31 cellular contexts compared by ENCODE assay signal in genomic region chr16:24156777-24157176, GRCh38.
"Had no signal": no experiment of that assay in that cellular context is flagged by ENCODE, and none has a peak within 500 bp of the region (broad histone marks: within the 10 kb centered on the region; RNA-seq: fewer than 3 reads in every experiment).

No MANE protein-coding gene starts in this region.

- H3K9me3 Mint-ChIP-seq: activated B cell treated with CpG ODN at 0.5 μM for 24 hours; activated naive CD8-positive, alpha-beta T cell treated with anti-CD3 and anti-CD28 coated beads, Interleukin-2, amount 10 ng/mL, durations not matched to agents 7 days and 5 days; brain had no signal

- ATAC-seq: activated CD8-positive, alpha-beta memory T cell treated with anti-CD3 and anti-CD28 coated beads, Interleukin-2, amount 10 ng/mL, durations not matched to agents 7 days and 5 days; K562; Panc1 had no signal

- H3K27me3 Mint-ChIP-seq: activated B cell treated with CpG ODN at 0.5 μM for 24 hours; activated CD4-positive, alpha-beta memory T cell treated with anti-CD3 and anti-CD28 coated beads for 36 hours; activated CD8-positive, alpha-beta memory T cell treated with anti-CD3 and anti-CD28 coated beads, Interleukin-2, amount 10 ng/mL, durations not matched to agents 7 days and 5 days; activated naive CD8-positive, alpha-beta T cell treated with anti-CD3 and anti-CD28 coated beads, Interleukin-2, amount 10 ng/mL, durations not matched to agents 7 days and 5 days had no signal

- H3K4me3 Mint-ChIP-seq: activated B cell treated with CpG ODN at 0.5 μM for 24 hours; activated CD4-positive, alpha-beta memory T cell treated with anti-CD3 and anti-CD28 coated beads for 36 hours; activated CD8-positive, alpha-beta memory T cell treated with anti-CD3 and anti-CD28 coated beads, Interleukin-2, amount 10 ng/mL, durations not matched to agents 7 days and 5 days; activated naive CD8-positive, alpha-beta T cell treated with anti-CD3 and anti-CD28 coated beads, Interleukin-2, amount 10 ng/mL, durations not matched to agents 7 days and 5 days; brain; T-helper 1 cell treated with Interleukin-12 subunit alpha and Interleukin-12 subunit beta and Interleukin-4 antibody, amounts not matched to agents 30 μg/mL and 1 μg/mL, for 36 hours had no signal

- H3K27ac Mint-ChIP-seq: activated B cell treated with CpG ODN at 0.5 μM for 24 hours; activated CD4-positive, alpha-beta memory T cell treated with anti-CD3 and anti-CD28 coated beads for 36 hours; activated CD8-positive, alpha-beta memory T cell treated with anti-CD3 and anti-CD28 coated beads, Interleukin-2, amount 10 ng/mL, durations not matched to agents 7 days and 5 days; activated naive CD8-positive, alpha-beta T cell treated with anti-CD3 and anti-CD28 coated beads, Interleukin-2, amount 10 ng/mL, durations not matched to agents 7 days and 5 days; brain; T-helper 1 cell treated with Interleukin-12 subunit alpha and Interleukin-12 subunit beta and Interleukin-4 antibody, amounts not matched to agents 30 μg/mL and 1 μg/mL, for 36 hours had no signal

- H3K36me3 Mint-ChIP-seq: brain had no signal

- DNase-seq: activated B cell treated with CpG ODN at 0.5 μM for 24 hours; activated CD4-positive, alpha-beta memory T cell treated with anti-CD3 and anti-CD28 coated beads for 36 hours; activated CD4-positive, alpha-beta T cell treated with anti-CD3 and anti-CD28 coated beads for 4 hours; activated CD4-positive, alpha-beta T cell treated with anti-CD3 and anti-CD28 coated beads, Interleukin-2, amount 50 U/mL, for 1 hour; activated CD4-positive, CD25-positive, alpha-beta regulatory T cell treated with anti-CD3 and anti-CD28 coated beads, Interleukin-2, amount 50 U/mL, for 72 hours; activated CD8-positive, alpha-beta memory T cell treated with anti-CD3 and anti-CD28 coated beads, Interleukin-2, amount 10 ng/mL, durations not matched to agents 7 days and 5 days; activated CD8-positive, alpha-beta memory T cell treated with anti-CD3 and anti-CD28 coated beads, Interleukin-2, amount 50 U/mL, for 48 hours; activated effector memory CD4-positive, alpha-beta T cell treated with anti-CD3 and anti-CD28 coated beads, Interleukin-2, amount 50 U/mL, for 16 hours; activated naive CD4-positive, alpha-beta T cell; activated naive CD4-positive, alpha-beta T cell treated with anti-CD3 and anti-CD28 coated beads, Interleukin-2, amount 50 U/mL, for 16 hours; activated naive CD8-positive, alpha-beta T cell treated with anti-CD3 and anti-CD28 coated beads, Interleukin-2, amount 10 ng/mL, durations not matched to agents 7 days and 5 days; activated T-cell treated with anti-CD3 and anti-CD28 coated beads, Interleukin-2, amount 50 U/mL, for 48 hours; adrenal gland; central memory CD4-positive, alpha-beta T cell; MG63; NCI-H1048; NCI-H1105 treated with DMSO at 0.1 percent for 48 hours; NCI-H1436; NCI-H1694; NCI-H1930; NCI-H2081 treated with DMSO at 0.1 percent for 48 hours; NCI-H226; NCI-H446 treated with DMSO at 0.1 percent for 48 hours; NCI-H524; NCI-H69; SHP77 treated with DMSO at 0.1 percent for 48 hours; SK-N-SH had no signal
